18 cellular contexts compared by ENCODE assay signal in the genomic region with DNA sequence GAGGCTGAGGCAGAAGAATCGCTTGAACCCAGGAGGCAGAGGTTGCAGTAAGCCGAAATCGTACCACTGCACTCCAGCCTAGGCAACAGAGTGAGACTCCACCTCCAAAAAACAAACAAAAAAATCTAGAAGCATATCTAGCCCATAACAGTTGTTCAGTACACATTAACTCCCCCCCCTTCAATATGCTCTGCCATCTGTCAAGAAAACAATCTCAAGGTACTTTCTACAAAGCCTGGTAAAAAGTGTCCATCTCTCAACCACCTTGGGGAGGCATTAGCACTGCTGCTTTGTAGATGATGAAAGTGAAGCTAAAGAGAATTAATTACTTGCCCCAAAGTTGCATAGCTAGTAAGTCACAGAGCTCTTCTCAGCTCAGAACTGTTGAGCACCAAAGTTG. TPM values are rescaled to one million over a fixed set of nuclear protein-coding genes. Genes with fewer than 3 reads are reported as not detected.
"Had no signal": no experiment of that assay in that cellular context is flagged by ENCODE, and none has a peak within 500 bp of the region (broad histone marks: within the 10 kb centered on the region; RNA-seq: fewer than 3 reads in every experiment).

No MANE protein-coding gene starts in this region.

- DNase-seq: esophagus squamous epithelium; foreskin fibroblast; glutamatergic neuron; islet precursor cell; mammary epithelial cell; mucosa of descending colon; naive thymus-derived CD8-positive, alpha-beta T cell; small intestine; stimulated activated CD4-positive, alpha-beta T cell treated with anti-CD3 and anti-CD28 coated beads, Interleukin-12 subunit alpha, Interleukin-12 subunit beta, amount 100 ng/mL, for 4 hours; stimulated activated naive CD4-positive, alpha-beta T cell; stomach; substantia nigra; transverse colon had no signal

- H3K27me3 ChIP-seq: esophagus squamous epithelium, gastroesophageal sphincter, neutrophil, right atrium auricular region, stomach, transverse colon had no signal

- H3K4me1 ChIP-seq: esophagus squamous epithelium, gastroesophageal sphincter, right atrium auricular region, stomach, transverse colon had no signal

- H3K27ac ChIP-seq: esophagus squamous epithelium, gastroesophageal sphincter, neutrophil, right atrium auricular region, stomach, thoracic aorta, transverse colon had no signal

- H3K9me3 ChIP-seq: esophagus squamous epithelium, gastroesophageal sphincter, mucosa of descending colon, neutrophil, right atrium auricular region, stomach, thoracic aorta, transverse colon had no signal

- ATAC-seq: gastroesophageal sphincter; left lobe of liver; mucosa of descending colon; naive thymus-derived CD8-positive, alpha-beta T cell had no signal

- H3K4me3 ChIP-seq: esophagus squamous epithelium, gastroesophageal sphincter, mucosa of descending colon, right atrium auricular region, stomach, thoracic aorta, transverse colon had no signal

- H3K36me3 ChIP-seq: esophagus squamous epithelium, gastroesophageal sphincter, right atrium auricular region, stomach, thoracic aorta, transverse colon had no signal

RNA-seq across cellular contexts. Expression of gene DLGAP5, which starts 37.4 kb away (rescaled TPM):
- total RNA-seq: naive thymus-derived CD8-positive, alpha-beta T cell had no signal
- polyA plus RNA-seq: naive thymus-derived CD8-positive, alpha-beta T cell had no signal
